Comparison of ENCODE assay signal across 8 cellular contexts in genomic region chr14:77086017-77086727, GRCh38. TPM values are rescaled to one million over a fixed set of nuclear protein-coding genes. Genes with fewer than 3 reads are reported as not detected.
A peak's percentile ranks its signal among the peaks of the same experiment; 100 is the strongest.
DNase-seq lines count a peak whose midpoint lies in the region; ATAC-seq and TF ChIP-seq lines count a peak whose summit lies in the region.

No MANE protein-coding gene starts in this region.

- H3K9ac ChIP-seq in neural progenitor cell, result no peak overlapping the region

- H3K4me3 Mint-ChIP-seq in neural progenitor cell, result peak overlapping the region; percentile 33

- peaks cover 28% of the 10 kb centered on the region for H3F3A ChIP-seq in neural progenitor cell (ENCODE audit: low read depth)

- H2AFZ ChIP-seq in neural progenitor cell (replicated peaks), result no peak overlapping the region

- ATAC-seq in HG02973 (IDR thresholded peaks at IDR 0.05; ENCODE audit: unreplicated experiment), result peak; percentile 57
- no peak for ATAC-seq in GM21786 (IDR thresholded peaks at IDR 0.05; ENCODE audit: unreplicated experiment)
- no peak for ATAC-seq in HG03045 (IDR thresholded peaks at IDR 0.05; ENCODE audit: unreplicated experiment)

- TF ChIP-seq CTCF in neural progenitor cell (IDR thresholded peaks at IDR 0.05), result no peak

- peak overlapping the region; percentile 61 for H3K4me2 ChIP-seq in neural progenitor cell

- DNase-seq in NCI-H748 (lab: John Stamatoyannopoulos, UW; ENCODE audit: unreplicated experiment), result peak; percentile 51
- no peak for DNase-seq in NCI-H748 treated with DMSO at 0.1 percent for 48 hours (lab: John Stamatoyannopoulos, UW)
- DNase-seq in amniotic epithelial cell (ENCODE audit: low read depth), result peak; percentile 79
- DNase-seq in neural progenitor cell (ENCODE audit: low spot score), result peak; percentile 62
- no peak for DNase-seq in NCI-H1436 (lab: John Stamatoyannopoulos, UW)

- H3K27ac ChIP-seq in neural progenitor cell, result peak overlapping the region; percentile 89

- H3K4me3 ChIP-seq in neural progenitor cell, result no peak overlapping the region

- H3K27me3 Mint-ChIP-seq in neural progenitor cell (ENCODE audit: insufficient read depth, low read depth), result no peaks in the 10 kb centered on the region

- no peaks in the 10 kb centered on the region for H3K79me2 ChIP-seq in neural progenitor cell (ENCODE audit: low read depth)

- H3K27me3 ChIP-seq in neural progenitor cell, result no peaks in the 10 kb centered on the region

- H3K4me1 Mint-ChIP-seq in neural progenitor cell, result peaks cover 46% of the 10 kb centered on the region

- H3K4me1 ChIP-seq in neural progenitor cell, result peaks cover 49% of the 10 kb centered on the region

- H4K20me1 ChIP-seq in neural progenitor cell (ENCODE audit: low read depth), result no peaks in the 10 kb centered on the region

- peak overlapping the region; percentile 96 for H3K27ac Mint-ChIP-seq in neural progenitor cell

- H3K36me3 ChIP-seq in neural progenitor cell, result no peaks in the 10 kb centered on the region

- peaks cover 14% of the 10 kb centered on the region for H3K9me3 Mint-ChIP-seq in neural progenitor cell

- H3K36me3 Mint-ChIP-seq in neural progenitor cell, result no peaks in the 10 kb centered on the region

- no peaks in the 10 kb centered on the region for H3K9me3 ChIP-seq in neural progenitor cell (ENCODE audit: low read depth)

RNA-seq across cellular contexts. Expression of gene CIPC, which starts 11.9 kb away (rescaled TPM):
- total RNA-seq in neural progenitor cell (ENCODE audit: low replicate concordance), result 22.5 and 24.3 TPM in 2 replicates

RNA-seq across cellular contexts. Expression of gene ZDHHC22, which starts 55.4 kb away (rescaled TPM):
- 0.07 and 0.31 TPM in 2 replicates for total RNA-seq in neural progenitor cell (ENCODE audit: low replicate concordance)

RNA-seq across cellular contexts. Expression of gene IRF2BPL, which starts 57.7 kb away (rescaled TPM):
- 4.8 and 14.9 TPM in 2 replicates for total RNA-seq in neural progenitor cell (ENCODE audit: low replicate concordance)

Comparison
In these comparisons a context has a peak if more than half of its experiments do, and no peak if none do; other contexts are left out.
1. DNase-seq: peak in NCI-H748 (single experiment), amniotic epithelial cell (single experiment) and neural progenitor cell (single experiment); none in NCI-H748 treated with DMSO at 0.1 percent for 48 hours (single experiment) and NCI-H1436 (single experiment).